ENCODE assay signal across 10 cellular contexts in genomic region chr10:80855348-80855971, GRCh38.
A peak's percentile ranks its signal among the peaks of the same experiment; 100 is the strongest.
DNase-seq lines count a peak whose midpoint lies in the region; ATAC-seq and TF ChIP-seq lines count a peak whose summit lies in the region.
"Had no signal": no experiment of that assay in that cellular context is flagged by ENCODE, and none has a peak within 500 bp of the region (broad histone marks: within the 10 kb centered on the region; RNA-seq: fewer than 3 reads in every experiment).

No MANE protein-coding gene starts in this region.

- no peak for TF ChIP-seq POLR2A in heart left ventricle (IDR thresholded peaks at IDR 0.05)

- intact Hi-C loops in left ventricle myocardium inferior (cut with micrococcal nuclease), result no loop called here
- intact Hi-C loops in heart left ventricle (cut with DNase I), result no loop called here

- H3K27ac ChIP-seq in left ventricle myocardium inferior (replicated peaks) (no peak overlapping the region), heart left ventricle (no peak overlapping the region)

- no peak for ATAC-seq in heart left ventricle
- ATAC-seq in HG03565 (IDR thresholded peaks at IDR 0.05; ENCODE audit: unreplicated experiment), result peak; percentile 49
- ATAC-seq: natural killer cell had no signal

- H3K27me3 ChIP-seq in left ventricle myocardium inferior (ENCODE audit: low read depth) (peaks cover 15% of the 10 kb centered on the region), heart left ventricle (peaks cover 0 to 10% (median 0%) of the 10 kb centered on the region in 9 donors)

- H3K9me3 ChIP-seq in left ventricle myocardium inferior (replicated peaks) (no peaks in the 10 kb centered on the region), heart left ventricle (no peaks in the 10 kb centered on the region)

- whole genome bisulfite sequencing in heart left ventricle, 4 donors, result 34 to 51% (median 43%) methylated on average over 4 to 5 of the region's 5 CpGs

- TF ChIP-seq CTCF in left ventricle myocardium inferior (IDR thresholded peaks at IDR 0.05; ENCODE audit: borderline replicate concordance) (peak; percentile 27), heart left ventricle (IDR thresholded peaks at IDR 0.05) (peak in 5 of 12 donors; percentile 10 to 36 (median 24))

- no peak overlapping the region for H3K4me3 ChIP-seq in left ventricle myocardium inferior
- H3K4me3 ChIP-seq in heart left ventricle, result no peak overlapping the region

- no peaks in the 10 kb centered on the region for H3K36me3 ChIP-seq in left ventricle myocardium inferior
- no peaks in the 10 kb centered on the region for H3K36me3 ChIP-seq in heart left ventricle

- H3K4me1 ChIP-seq in left ventricle myocardium inferior (no peaks in the 10 kb centered on the region), heart left ventricle (no peaks in the 10 kb centered on the region)

- no peak for DNase-seq in left ventricle myocardium inferior
- DNase-seq in heart left ventricle, result no peak
- DNase-seq in ecto neural progenitor cell (ENCODE audit: low spot score), result peak; percentile 77
- DNase-seq in activated CD4-positive, CD25-positive, alpha-beta regulatory T cell (lab: John Stamatoyannopoulos, UW), result no peak
- no peak for DNase-seq in T-helper 9 cell
- no peak for DNase-seq in midbrain (lab: John Stamatoyannopoulos, UW)
- no peak for DNase-seq in HPDE6-E6E7 (ENCODE audit: extremely low spot score)
- DNase-seq: CD4-positive, CD25-positive, alpha-beta regulatory T cell; natural killer cell had no signal
